21 cellular contexts compared by ENCODE assay signal in genomic region chr6:167470836-167471547, GRCh38.
DNase-seq lines count a peak whose midpoint lies in the region; ATAC-seq and TF ChIP-seq lines count a peak whose summit lies in the region.
"Had no signal": no experiment of that assay in that cellular context is flagged by ENCODE, and none has a peak within 500 bp of the region (broad histone marks: within the 10 kb centered on the region; RNA-seq: fewer than 3 reads in every experiment).

No MANE protein-coding gene starts in this region.

- H3K27ac ChIP-seq in BLaER1 (no peak overlapping the region), Panc1 (ENCODE audit: low read length) (no peak overlapping the region), neural progenitor cell (no peak overlapping the region)
- H3K27ac ChIP-seq: HL-60, KMS-11, SK-N-MC had no signal

- H3K79me2 ChIP-seq in neural progenitor cell (ENCODE audit: low read depth), result no peaks in the 10 kb centered on the region

- DNase-seq in Panc1 (ENCODE audit: low read depth, low spot score), result no peak
- DNase-seq in glutamatergic neuron, result no peak
- DNase-seq in neural progenitor cell (ENCODE audit: low spot score), result no peak
- no peak for DNase-seq in NCI-H1436 treated with DMSO at 0.1 percent for 48 hours (lab: John Stamatoyannopoulos, UW)
- DNase-seq in activated CD4-positive, CD25-positive, alpha-beta regulatory T cell (lab: John Stamatoyannopoulos, UW), result no peak
- DNase-seq in NCI-H187 treated with DMSO at 0.1 percent for 48 hours (lab: John Stamatoyannopoulos, UW), result no peak
- DNase-seq: CD4-positive, alpha-beta T cell; COR-L47; DMS79; H7; NCI-H1092 treated with DMSO at 0.1 percent for 48 hours; NCI-H2081; NCI-H2171 treated with DMSO at 0.1 percent for 48 hours; NCI-H446; NCI-H526; SHP77 treated with DMSO at 0.1 percent for 48 hours had no signal

- H3K4me1 ChIP-seq in BLaER1 (peaks cover 29% of the 10 kb centered on the region), Panc1 (ENCODE audit: control insufficient read depth, insufficient read depth, low read length) (no peaks in the 10 kb centered on the region), neural progenitor cell (peaks cover 18% of the 10 kb centered on the region)

- H3K4me3 ChIP-seq in BLaER1, result no peak overlapping the region
- no peak overlapping the region for H3K4me3 ChIP-seq in Panc1 (ENCODE audit: low read depth in 2 of 2, low read length in 2 of 2)
- H3K4me3 ChIP-seq in neural progenitor cell, result no peak overlapping the region
- H3K4me3 ChIP-seq: SK-N-MC had no signal

- CTCF ChIA-PET in Panc1 (lab: Charles Lee), result no interaction called here

- no peaks in the 10 kb centered on the region for H3K36me3 ChIP-seq in BLaER1
- H3K36me3 ChIP-seq in Panc1 (ENCODE audit: control insufficient read depth, insufficient read depth, low read length), result no peaks in the 10 kb centered on the region
- H3K36me3 ChIP-seq in neural progenitor cell, result no peaks in the 10 kb centered on the region
- H3K36me3 ChIP-seq: BE2C had no signal

- peak; percentile 46; the same call in 1 of the 2 replicates for ATAC-seq in Panc1

- H3K9ac ChIP-seq in BLaER1 (no peak overlapping the region), neural progenitor cell (no peak overlapping the region)
- H3K9ac ChIP-seq: KMS-11 had no signal

- POLR2A ChIA-PET in Panc1 (lab: Charles Lee), result no interaction called here

- H3K4me3 Mint-ChIP-seq in glutamatergic neuron (ENCODE audit: unreplicated experiment) (no peak overlapping the region), neural progenitor cell (no peak overlapping the region)
- H3K4me3 Mint-ChIP-seq: CD4-positive, alpha-beta T cell had no signal

- BruUV-seq in Panc1 (replicated peaks; lab: Mats Ljungman, UMichigan), result no TSS peak

- H3F3A ChIP-seq in neural progenitor cell (ENCODE audit: low read depth), result no peaks in the 10 kb centered on the region

- H2AFZ ChIP-seq in neural progenitor cell (replicated peaks), result no peak overlapping the region

- no peaks in the 10 kb centered on the region for H3K27me3 ChIP-seq in BLaER1
- peaks cover 4% of the 10 kb centered on the region; the same call in 1 of the 2 replicates for H3K27me3 ChIP-seq in Panc1 (ENCODE audit: control insufficient read depth, insufficient read depth, low read length)
- H3K27me3 ChIP-seq in neural progenitor cell, result no peaks in the 10 kb centered on the region
- H3K27me3 ChIP-seq: BE2C had no signal

- H3K27ac Mint-ChIP-seq in glutamatergic neuron (ENCODE audit: unreplicated experiment) (peak overlapping the region; percentile 52), neural progenitor cell (peak overlapping the region; percentile 42)
- H3K27ac Mint-ChIP-seq: CD4-positive, alpha-beta T cell had no signal

- H3K9me3 ChIP-seq in BLaER1 (no peaks in the 10 kb centered on the region), Panc1 (ENCODE audit: control insufficient read depth, insufficient read depth, low read depth, low read length) (no peaks in the 10 kb centered on the region), neural progenitor cell (ENCODE audit: low read depth) (no peaks in the 10 kb centered on the region)
- H3K9me3 ChIP-seq: BE2C had no signal

- H3K9me3 Mint-ChIP-seq in glutamatergic neuron (ENCODE audit: unreplicated experiment) (peaks cover 6% of the 10 kb centered on the region), neural progenitor cell (no peaks in the 10 kb centered on the region)
- H3K9me3 Mint-ChIP-seq: CD4-positive, alpha-beta T cell had no signal

- no peak for TF ChIP-seq CTCF in Panc1 (IDR thresholded peaks at IDR 0.05)
- TF ChIP-seq CTCF in glutamatergic neuron (IDR thresholded peaks at IDR 0.05; ENCODE audit: partially characterized antibody, unreplicated experiment), result no peak
- no peak for TF ChIP-seq CTCF in neural progenitor cell (IDR thresholded peaks at IDR 0.05)

- no peaks in the 10 kb centered on the region for H4K20me1 ChIP-seq in BLaER1
- H4K20me1 ChIP-seq in neural progenitor cell (ENCODE audit: low read depth), result no peaks in the 10 kb centered on the region

- peaks cover 7% of the 10 kb centered on the region for H3K27me3 Mint-ChIP-seq in glutamatergic neuron (ENCODE audit: unreplicated experiment)
- peaks cover 2% of the 10 kb centered on the region for H3K27me3 Mint-ChIP-seq in neural progenitor cell (ENCODE audit: insufficient read depth, low read depth)
- H3K27me3 Mint-ChIP-seq: CD4-positive, alpha-beta T cell had no signal

- peaks cover 23% of the 10 kb centered on the region for H3K4me1 Mint-ChIP-seq in glutamatergic neuron (ENCODE audit: low read depth, unreplicated experiment)
- peaks cover 35% of the 10 kb centered on the region for H3K4me1 Mint-ChIP-seq in neural progenitor cell

- H3K36me3 Mint-ChIP-seq in glutamatergic neuron (ENCODE audit: unreplicated experiment) (no peaks in the 10 kb centered on the region), neural progenitor cell (peaks cover 3% of the 10 kb centered on the region)

- intact Hi-C loops in Panc1 (cut with micrococcal nuclease; ENCODE audit: unreplicated experiment), result no loop called here

- peak overlapping the region; percentile 82; the same call in 1 of the 2 replicates for H3K4me2 ChIP-seq in BLaER1
- no peak overlapping the region for H3K4me2 ChIP-seq in neural progenitor cell
- H3K4me2 ChIP-seq: KMS-11 had no signal

- in situ Hi-C loops in Panc1 (cut with HindIII; ENCODE audit: low pct_unique_long_range_greater_than_20kb, low sequenced_read_pairs), result no loop called here
